Comparison of ENCODE assay signal across 8 cellular contexts in the genomic region with DNA sequence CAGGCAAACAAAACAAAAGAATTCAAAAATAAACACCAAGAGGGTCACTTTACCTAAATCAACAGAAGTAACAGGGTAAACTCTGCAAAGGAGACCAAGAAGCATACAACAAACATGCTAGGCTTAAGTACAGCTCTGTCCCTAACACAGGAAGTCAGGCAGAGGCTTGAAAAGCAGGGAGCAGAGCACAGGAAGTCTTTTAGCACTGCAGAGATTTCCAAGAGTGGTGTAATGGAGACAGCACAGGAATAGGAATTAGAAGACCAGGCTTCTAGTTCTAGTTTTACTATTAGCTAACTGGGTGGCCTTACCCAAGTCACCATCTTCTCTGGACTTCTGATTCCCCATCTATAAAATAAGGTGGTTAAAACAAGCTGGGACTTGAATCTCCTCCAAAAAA. TPM values are rescaled to one million over a fixed set of nuclear protein-coding genes. Genes with fewer than 3 reads are reported as not detected.
DNase-seq lines count a peak whose midpoint lies in the region; ATAC-seq, FAIRE-seq and TF ChIP-seq lines count a peak whose summit lies in the region.

No MANE protein-coding gene starts in this region.

- peaks cover 26 to 44% (median 37%) of the 10 kb centered on the region in 10 experiments for H3K4me1 ChIP-seq in BLaER1 treated with 17β-estradiol and CSF1 and Interleukin-3, amounts not matched to agents 10 nM and 100 nM
- H3K4me1 ChIP-seq in H1 (replicated peaks in 1 of 4; ENCODE audit: control insufficient read depth in 3 of 4, insufficient read depth in 4 of 4, low read length in 3 of 4): peaks cover 0 to 9% (median 6%) of the 10 kb centered on the region in 4 experiments; a peak in 5 of 7 replicates

- peaks cover 7 to 59% of the 10 kb centered on the region in 2 experiments; a peak in 3 of 4 replicates for H3K79me2 ChIP-seq in H1 (ENCODE audit: control insufficient read depth in 1 of 2, insufficient read depth in 2 of 2, low read length in 2 of 2)
- peaks cover 38% of the 10 kb centered on the region for H3K79me2 ChIP-seq in neural cell (replicated peaks; ENCODE audit: insufficient read depth, low read length)

- no peak overlapping the region for H2BK120ac ChIP-seq in H1 (replicated peaks; ENCODE audit: low read depth, low read length)

- no peaks in the 10 kb centered on the region for H3F3A ChIP-seq in neural cell (ENCODE audit: insufficient read depth, low read length, poor library complexity, severe bottlenecking)

- TF ChIP-seq CTCF in LNCaP clone FGC (IDR thresholded peaks at IDR 0.05; ENCODE audit: control insufficient read depth, extremely low read depth, insufficient read depth) (no peak), H1 (IDR thresholded peaks at IDR 0.05; ENCODE audit: control extremely low read depth in 1 of 3, insufficient read depth in 1 of 3, low read depth in 1 of 3, low read length in 3 of 3) (no peak), neural cell (IDR thresholded peaks at IDR 0.05; ENCODE audit: poor library complexity, severe bottlenecking) (no peak)

- H3K9me3 ChIP-seq in BLaER1 treated with 17β-estradiol and CSF1 and Interleukin-3, amounts not matched to agents 10 nM and 100 nM (replicated peaks in 1 of 11): no peaks in the 10 kb centered on the region
- H3K9me3 ChIP-seq in H1 (ENCODE audit: insufficient read depth in 2 of 2, low read depth in 1 of 2, low read length in 1 of 2) (no peaks in the 10 kb centered on the region), neural cell (ENCODE audit: low read length) (no peaks in the 10 kb centered on the region)

- FAIRE-seq in H1 (lab: Jason Lieb, UNC): no peak
- FAIRE-seq in GM12892 (lab: Jason Lieb, UNC): no peak

- H2AFZ ChIP-seq in H1 (ENCODE audit: low read length) (no peak overlapping the region), neural cell (ENCODE audit: low read depth, low read length) (no peak overlapping the region)

- H3K23ac ChIP-seq in H1 (ENCODE audit: insufficient read length): no peak overlapping the region

- no peak overlapping the region for H2BK15ac ChIP-seq in H1 (ENCODE audit: low read length)

- no peak overlapping the region for H4K8ac ChIP-seq in H1 (ENCODE audit: extremely low read depth, insufficient read depth, low read length)

- ATAC-seq in HG02970 (IDR thresholded peaks at IDR 0.05; ENCODE audit: low FRiP score, unreplicated experiment) (no peak), GM18861 (IDR thresholded peaks at IDR 0.05; ENCODE audit: unreplicated experiment) (no peak)

- H3K56ac ChIP-seq in H1 (replicated peaks; ENCODE audit: insufficient read length, low read depth, low read length): no peak overlapping the region

- no peak overlapping the region for H3K4ac ChIP-seq in H1 (replicated peaks; ENCODE audit: insufficient read length, low read depth, low read length)

- DNase-seq in LNCaP clone FGC (ENCODE audit: low read depth) (no peak), H1 (ENCODE audit: low read depth in 1 of 2, low spot score in 2 of 2) (no peak), GM12892 (ENCODE audit: insufficient read length) (no peak), NCI-H526 (lab: John Stamatoyannopoulos, UW) (no peak)

- CTCF ChIA-PET in H1 (lab: Charles Lee; ENCODE audit: partially characterized antibody): interaction anchor here (1.1 to 7.3 kb wide), 6 partner anchors 12 to 115 kb away, joined by 3 to 47 read pairs (median 4); no protein-coding TSS in a partner anchor

- no peak for TF ChIP-seq EP300 in H1 (IDR thresholded peaks at IDR 0.05; ENCODE audit: borderline replicate concordance in 1 of 2, low read depth in 2 of 2, low read length in 2 of 2)
- TF ChIP-seq EP300 in neural cell (conservative IDR thresholded peaks at IDR 0.05; ENCODE audit: poor library complexity, severe bottlenecking): no peak

- no peak overlapping the region for H3K18ac ChIP-seq in H1 (ENCODE audit: extremely low read depth, low read length)

- H3K4me2 ChIP-seq in BLaER1 treated with 17β-estradiol and CSF1 and Interleukin-3, amounts not matched to agents 10 nM and 100 nM: peak overlapping the region; percentile 92 to 98 (median 96)
- H3K4me2 ChIP-seq in H1 (ENCODE audit: insufficient read depth in 1 of 2, low read depth in 2 of 2, low read length in 2 of 2) (peak overlapping the region; percentile 88), neural cell (ENCODE audit: low read length) (peak overlapping the region; percentile 100)

- H2AK5ac ChIP-seq in H1 (ENCODE audit: low read depth, low read length): no peak overlapping the region

- H2BK12ac ChIP-seq in H1 (ENCODE audit: low read depth, low read length): no peak overlapping the region

- POLR2A ChIA-PET in H1 (lab: Charles Lee; ENCODE audit: partially characterized antibody): interaction anchor here (1.2 to 3.9 kb wide), 8 partner anchors 10 to 96 kb away, joined by 3 to 44 read pairs (median 4); no protein-coding TSS in a partner anchor

- H3K23me2 ChIP-seq in H1 (ENCODE audit: low read depth, low read length): peaks cover 8% of the 10 kb centered on the region

- no peak for TF ChIP-seq RAD21 in H1 (IDR thresholded peaks at IDR 0.05 in 1 of 2, conservative IDR thresholded peaks at IDR 0.05 in 1 of 2; ENCODE audit: low read depth in 2 of 2, low read length in 2 of 2)
- no peak for TF ChIP-seq RAD21 in neural cell (conservative IDR thresholded peaks at IDR 0.05)

- peaks cover 0 to 41% (median 31%) of the 10 kb centered on the region in 11 experiments; a peak in 21 of 22 replicates for H3K27me3 ChIP-seq in BLaER1 treated with 17β-estradiol and CSF1 and Interleukin-3, amounts not matched to agents 10 nM and 100 nM
- H3K27me3 ChIP-seq in H1 (replicated peaks in 1 of 4; ENCODE audit: control insufficient read depth in 3 of 4, extremely low read depth in 1 of 4, insufficient read depth in 3 of 4, low read length in 3 of 4) (no peaks in the 10 kb centered on the region), neural cell (ENCODE audit: insufficient read depth, low read depth, low read length) (no peaks in the 10 kb centered on the region)

- no peak overlapping the region for H3K14ac ChIP-seq in H1 (ENCODE audit: insufficient read length)

- TF ChIP-seq POLR2A in H1 (IDR thresholded peaks at IDR 0.05; ENCODE audit: control extremely low read depth in 1 of 2, low read depth in 2 of 2, low read length in 2 of 2): no peak
- no peak for TF ChIP-seq POLR2A in GM12892 (IDR thresholded peaks at IDR 0.05; ENCODE audit: low read depth, low read length)

- H4K5ac ChIP-seq in H1 (ENCODE audit: insufficient read length, low read depth, low read length): no peak overlapping the region

- peak overlapping the region in 1 of 10 experiments; percentile 92; a peak in 2 of 20 replicates for H3K4me3 ChIP-seq in BLaER1 treated with 17β-estradiol and CSF1 and Interleukin-3, amounts not matched to agents 10 nM and 100 nM
- H3K4me3 ChIP-seq in LNCaP clone FGC (ENCODE audit: low read depth, low read length) (peak overlapping the region; percentile 80), H1 (ENCODE audit: extremely low read depth in 1 of 4, insufficient read depth in 2 of 4, low read depth in 3 of 4, low read length in 4 of 4) (peak overlapping the region; percentile 87 to 95 (median 92); a peak in 5 of 8 replicates), neural cell (ENCODE audit: low read length) (peak overlapping the region; percentile 73)

- H2BK5ac ChIP-seq in H1 (ENCODE audit: low read depth, low read length): no peak overlapping the region

- no peak overlapping the region for H3K27ac ChIP-seq in BLaER1 treated with 17β-estradiol and CSF1 and Interleukin-3, amounts not matched to agents 10 nM and 100 nM
- H3K27ac ChIP-seq in H1 (ENCODE audit: low read depth, low read length) (no peak overlapping the region), neural cell (ENCODE audit: low read length) (peak overlapping the region; percentile 82)

- H4K91ac ChIP-seq in H1 (replicated peaks; ENCODE audit: insufficient read length, low read length): no peak overlapping the region

- no peak overlapping the region for H2BK20ac ChIP-seq in H1 (ENCODE audit: low read length)

- peaks cover under 1% of the 10 kb centered on the region; the same call in 1 of the 2 replicates for H3K79me1 ChIP-seq in H1 (ENCODE audit: low read depth, low read length)

- peak overlapping the region in 1 of 11 experiments; percentile 32; a peak in 1 of 22 replicates for H3K9ac ChIP-seq in BLaER1 treated with 17β-estradiol and CSF1 and Interleukin-3, amounts not matched to agents 10 nM and 100 nM
- H3K9ac ChIP-seq in H1 (replicated peaks in 1 of 4; ENCODE audit: extremely low read depth in 1 of 4, low read depth in 3 of 4, low read length in 3 of 4) (peak overlapping the region in 1 of 4 experiments; percentile 19; a peak in 1 of 7 replicates), neural cell (ENCODE audit: low read length) (peak overlapping the region; percentile 81)

- H4K20me1 ChIP-seq in BLaER1 treated with 17β-estradiol and CSF1 and Interleukin-3, amounts not matched to agents 10 nM and 100 nM: peaks cover 0 to 24% (median 8%) of the 10 kb centered on the region in 11 experiments; a peak in 8 of 22 replicates
- no peaks in the 10 kb centered on the region for H4K20me1 ChIP-seq in H1 (replicated peaks in 1 of 2; ENCODE audit: control insufficient read depth in 1 of 2, insufficient read depth in 2 of 2, low read length in 2 of 2)
- no peaks in the 10 kb centered on the region for H4K20me1 ChIP-seq in neural cell (ENCODE audit: insufficient read depth)

- no peaks in the 10 kb centered on the region for H3K36me3 ChIP-seq in BLaER1 treated with 17β-estradiol and CSF1 and Interleukin-3, amounts not matched to agents 10 nM and 100 nM
- H3K36me3 ChIP-seq in H1 (ENCODE audit: control insufficient read depth in 2 of 4, insufficient read depth in 4 of 4, low read length in 3 of 4) (no peaks in the 10 kb centered on the region), neural cell (ENCODE audit: insufficient read depth, low read length) (no peaks in the 10 kb centered on the region)

- H3K9me2 ChIP-seq in neural cell (ENCODE audit: insufficient read depth, low read length): no peaks in the 10 kb centered on the region

TF ChIP-seq in H1, 55 proteins besides CTCF, POLR2A, EP300 and RAD21 (continues in another document):
- TF ChIP-seq NANOG (IDR thresholded peaks at IDR 0.05; ENCODE audit: insufficient read depth, low read depth, low read length, poor library complexity, severe bottlenecking): no peak
- TF ChIP-seq ASH2L (IDR thresholded peaks at IDR 0.05; ENCODE audit: low read length): no peak

TF ChIP-seq in neural cell, 6 proteins besides CTCF, POLR2A, EP300 and RAD21 (continues in another document):
- TF ChIP-seq SMC3 (conservative IDR thresholded peaks at IDR 0.05; ENCODE audit: poor library complexity) (no peak), POLR2AphosphoS5 (IDR thresholded peaks at IDR 0.05) (no peak)

RNA-seq across cellular contexts. Expression of a gene that starts 1.9 kb away (rescaled TPM):
- 108 and 121 TPM in 2 replicates for total RNA-seq in H1 (2021; fragmentation: NEBNext Ultra II Directional; extraction: Animal tissue kit (Norgen Biotek cat#: 25700))
- 122 and 138 TPM in 2 replicates for polyA plus RNA-seq in H1 (2011; rRNA removed)
- polyA plus RNA-seq in H1 (2011; cell fraction: cytosol; rRNA removed): 125 TPM
- polyA plus RNA-seq in H1 (2011; cell fraction: nucleus; rRNA removed): 169 TPM
- polyA plus RNA-seq in H1 (2012, experiment 1 of 2): 66.5 to 88.5 TPM (median 83.3 TPM) in 4 replicates
- 21.5 TPM for polyA plus RNA-seq in H1 (2012, experiment 2 of 2)
- polyA plus RNA-seq in H1 (2013, experiment 1 of 2): 74.2 TPM
- 74.1 TPM for polyA plus RNA-seq in H1 (2013, experiment 2 of 2)
- 181 and 254 TPM in 2 replicates for polyA minus RNA-seq in H1 (2011; rRNA and poly(A)+ RNA removed)
- 83.7 TPM for polyA minus RNA-seq in H1 (2011; cell fraction: cytosol; rRNA and poly(A)+ RNA removed)
- polyA minus RNA-seq in H1 (2011; cell fraction: nucleus; rRNA and poly(A)+ RNA removed): 129 TPM
- polyA plus RNA-seq in neural cell: 529 and 585 TPM in 2 replicates
- 1,037 and 1,086 TPM in 2 replicates for polyA minus RNA-seq in neural cell
- polyA plus RNA-seq in GM12892 (2012; ENCODE audit: missing spikeins): 0.17 TPM
